In genomic region chr4:21763865-21764264, GRCh38 we compare ENCODE assay signal across 24 cellular contexts.
"Had no signal": no experiment of that assay in that cellular context is flagged by ENCODE, and none has a peak within 500 bp of the region (broad histone marks: within the 10 kb centered on the region; RNA-seq: fewer than 3 reads in every experiment).

No MANE protein-coding gene starts in this region.

- H3K4me1 ChIP-seq: colonic mucosa, gastrocnemius medialis, heart right ventricle, left lung, lower lobe of right lung had no signal

- H3K4me3 ChIP-seq: colonic mucosa, esophagus squamous epithelium, gastrocnemius medialis, heart right ventricle, left lung, lower lobe of right lung had no signal

- H3K9me3 ChIP-seq: colonic mucosa, esophagus squamous epithelium, gastrocnemius medialis, heart right ventricle, left lung, lower lobe of right lung had no signal

- H3K27me3 ChIP-seq: colonic mucosa, esophagus squamous epithelium, gastrocnemius medialis, heart right ventricle, left lung had no signal

- H3K36me3 ChIP-seq: colonic mucosa, esophagus squamous epithelium, gastrocnemius medialis, heart right ventricle, left lung, lower lobe of right lung had no signal

- ATAC-seq: effector memory CD8-positive, alpha-beta T cell; esophagus mucosa; gastrocnemius medialis; heart right ventricle; left cardiac atrium; left lung; left ventricle myocardium superior; lower lobe of right lung; naive thymus-derived CD8-positive, alpha-beta T cell had no signal

- H3K4me3 Mint-ChIP-seq: dendritic cell treated with granulocyte-macrophage colony-stimulating factor and Interleukin-4, amounts not matched to agents 40 ng/mL and 50 ng/mL, for 4 days; effector memory CD8-positive, alpha-beta T cell; endodermal cell; mesothelial cell of epicardium; naive thymus-derived CD8-positive, alpha-beta T cell had no signal

- H3K36me3 Mint-ChIP-seq: mesothelial cell of epicardium; naive thymus-derived CD8-positive, alpha-beta T cell had no signal

- H3K27ac ChIP-seq: colonic mucosa, epithelial cell of prostate, esophagus squamous epithelium, gastrocnemius medialis, heart right ventricle, left lung, lower lobe of right lung had no signal

- H3K9me3 Mint-ChIP-seq: dendritic cell treated with granulocyte-macrophage colony-stimulating factor and Interleukin-4, amounts not matched to agents 40 ng/mL and 50 ng/mL, for 4 days; endodermal cell; mesothelial cell of epicardium; naive thymus-derived CD8-positive, alpha-beta T cell had no signal

- H3K27ac Mint-ChIP-seq: dendritic cell treated with granulocyte-macrophage colony-stimulating factor and Interleukin-4, amounts not matched to agents 40 ng/mL and 50 ng/mL, for 4 days; effector memory CD8-positive, alpha-beta T cell; endodermal cell; mesothelial cell of epicardium; naive thymus-derived CD8-positive, alpha-beta T cell had no signal

- DNase-seq: colonic mucosa; cortex of kidney; effector CD8-positive, alpha-beta T cell; effector memory CD8-positive, alpha-beta T cell; endodermal cell; erythroblast; esophagus squamous epithelium; foreskin fibroblast; foreskin melanocyte; gastrocnemius medialis; glutamatergic neuron; head of caudate nucleus; heart right ventricle; hippocampal formation; left cardiac atrium; left lung; left ventricle myocardium superior; lower lobe of right lung; mesenchymal stem cell; naive thymus-derived CD8-positive, alpha-beta T cell had no signal

- H3K4me1 Mint-ChIP-seq: naive thymus-derived CD8-positive, alpha-beta T cell had no signal

- H3K27me3 Mint-ChIP-seq: effector memory CD8-positive, alpha-beta T cell had no signal
